ENCODE assay signal across 18 cellular contexts in genomic region chr2:182447843-182448242, GRCh38. TPM values are rescaled to one million over a fixed set of nuclear protein-coding genes. Genes with fewer than 3 reads are reported as not detected.
DNase-seq lines count a peak whose midpoint lies in the region; ATAC-seq and TF ChIP-seq lines count a peak whose summit lies in the region.
"Had no signal": no experiment of that assay in that cellular context is flagged by ENCODE, and none has a peak within 500 bp of the region (broad histone marks: within the 10 kb centered on the region; RNA-seq: fewer than 3 reads in every experiment).

No MANE protein-coding gene starts in this region.

- no peak overlapping the region for H2BK5ac ChIP-seq in trophoblast cell (ENCODE audit: low read depth, low read length, poor library complexity)

- no peak overlapping the region for H3K9ac ChIP-seq in trophoblast cell (ENCODE audit: low read length)

- H3K23ac ChIP-seq in trophoblast cell (ENCODE audit: low read length), result no peak overlapping the region

- H2BK120ac ChIP-seq in trophoblast cell (ENCODE audit: insufficient read depth, low read length, poor library complexity), result no peak overlapping the region

- H3K4me3 ChIP-seq in BJ (ENCODE audit: low read depth, low read length) (no peak overlapping the region), fibroblast of pulmonary artery (replicated peaks; ENCODE audit: low read depth, low read length) (no peak overlapping the region), trophoblast cell (ENCODE audit: low read depth, low read length) (no peak overlapping the region)
- H3K4me3 ChIP-seq: adrenal gland, esophagus muscularis mucosa had no signal

- no peaks in the 10 kb centered on the region for H3K79me1 ChIP-seq in trophoblast cell (ENCODE audit: low read length)

- POLR2A ChIA-PET in BJ (lab: Charles Lee), result no interaction called here

- H3K27me3 ChIP-seq in BJ (ENCODE audit: control insufficient read depth, insufficient read depth, low read length), result no peaks in the 10 kb centered on the region
- no peaks in the 10 kb centered on the region for H3K27me3 ChIP-seq in trophoblast cell (ENCODE audit: insufficient read depth, low read length)
- H3K27me3 ChIP-seq: adrenal gland, esophagus muscularis mucosa had no signal

- DNase-seq in BJ (ENCODE audit: low read depth) (peak; percentile 70), NCI-H460 (ENCODE audit: extremely low read depth, low read depth) (peak; percentile 28), fibroblast of pulmonary artery (ENCODE audit: low read depth) (peak; percentile 90), trophoblast cell (peak; percentile 67 to 94), substantia nigra (lab: John Stamatoyannopoulos, UW) (no peak), HPDE6-E6E7 (ENCODE audit: extremely low spot score) (no peak), NCI-H2227 (lab: John Stamatoyannopoulos, UW; ENCODE audit: unreplicated experiment) (no peak)
- DNase-seq: activated CD4-positive, alpha-beta memory T cell treated with anti-CD3 and anti-CD28 coated beads for 36 hours; dermis blood vessel endothelial cell; KG1; NCI-H1417; NCI-H510A had no signal

- TF ChIP-seq CTCF in BJ (IDR thresholded peaks at IDR 0.05; ENCODE audit: insufficient read depth, low read depth, low read length) (no peak), fibroblast of pulmonary artery (IDR thresholded peaks at IDR 0.05; ENCODE audit: low read length, missing control alignments) (no peak)

- H3K79me2 ChIP-seq in trophoblast cell (ENCODE audit: control insufficient read depth, insufficient read depth, low read length, poor library complexity), result no peaks in the 10 kb centered on the region

- H3K4me2 ChIP-seq in trophoblast cell (ENCODE audit: low read length), result no peak overlapping the region

- H3K4ac ChIP-seq in trophoblast cell (ENCODE audit: low read depth, low read length), result no peak overlapping the region

- no peak overlapping the region for H3K14ac ChIP-seq in trophoblast cell (ENCODE audit: low read length)

- no peaks in the 10 kb centered on the region for H3K36me3 ChIP-seq in BJ (ENCODE audit: control insufficient read depth, insufficient read depth, low read length)
- H3K36me3 ChIP-seq in trophoblast cell (ENCODE audit: control insufficient read depth in 1 of 2, insufficient read depth in 2 of 2, low read length in 2 of 2), result no peaks in the 10 kb centered on the region
- H3K36me3 ChIP-seq: adrenal gland, esophagus muscularis mucosa had no signal

- no peak overlapping the region for H2BK12ac ChIP-seq in trophoblast cell (ENCODE audit: low read length)

- CTCF ChIA-PET in BJ (lab: Yijun Ruan, JAX), result interaction anchor here (1.1 kb wide), 1 partner anchor 202 kb away, joined by 4 read pairs; no protein-coding TSS in a partner anchor

- H4K8ac ChIP-seq in trophoblast cell (ENCODE audit: low read depth, low read length), result no peak overlapping the region

- no peaks in the 10 kb centered on the region for H3K9me3 ChIP-seq in trophoblast cell (ENCODE audit: insufficient read depth, low read depth, low read length)
- H3K9me3 ChIP-seq: adrenal gland, esophagus muscularis mucosa had no signal

- H3K4me1 ChIP-seq in trophoblast cell (ENCODE audit: control insufficient read depth in 1 of 2, insufficient read depth in 2 of 2, low read length in 2 of 2), result peaks cover 0 to 7% of the 10 kb centered on the region in 2 experiments
- H3K4me1 ChIP-seq: adrenal gland had no signal

- no peak overlapping the region for H3K18ac ChIP-seq in trophoblast cell (ENCODE audit: low read length)

- H2AFZ ChIP-seq in trophoblast cell (ENCODE audit: insufficient read depth, low read length, poor library complexity), result no peak overlapping the region

- WGBS in trophoblast cell (ENCODE audit: extremely low coverage, insufficient coverage, insufficient read length), result no CpG with 5 or more reads among the region's 2 CpGs

- no peak for ATAC-seq in GM19035 (IDR thresholded peaks at IDR 0.05; ENCODE audit: unreplicated experiment)
- ATAC-seq: natural killer cell treated with Interleukin-12 subunit alpha and Interleukin-12 subunit beta and Interleukin-15 and Interleukin-18, amount 100 ng/mL, for 72 hours; stimulated activated memory B cell treated with anti-CD40 and anti-IgM and Interleukin-4, amounts not matched to agents 10 μg/mL and 1 μg/mL and 100 μg/mL, for 72 hours had no signal

- no peak overlapping the region for H4K12ac ChIP-seq in trophoblast cell (ENCODE audit: low read depth, low read length)

- H4K91ac ChIP-seq in trophoblast cell (ENCODE audit: low read depth, low read length), result no peak overlapping the region

- H3K27ac ChIP-seq in trophoblast cell (ENCODE audit: low read depth, low read length) (no peak overlapping the region), substantia nigra (ENCODE audit: low read depth, low read length, poor library complexity, severe bottlenecking) (no peak overlapping the region)
- H3K27ac ChIP-seq: C4-2B, esophagus muscularis mucosa had no signal

- H2AK5ac ChIP-seq in trophoblast cell (ENCODE audit: low read length), result no peak overlapping the region

RNA-seq across cellular contexts. Expression of gene PDE1A, which starts 21.0 kb away (rescaled TPM):
- 1.0 and 1.8 TPM in 2 replicates for polyA plus RNA-seq in BJ (2011; rRNA removed)
- polyA minus RNA-seq in BJ (2011; rRNA and poly(A)+ RNA removed), result 0.41 and 0.76 TPM in 2 replicates
- 41.1 and 42.5 TPM in 2 replicates for total RNA-seq in NCI-H460 (2014; rRNA removed; shearing (Covaris generic))
- polyA plus RNA-seq in NCI-H460 (2014; cell fraction: nucleus; rRNA removed), result 10.2 and 17.8 TPM in 2 replicates
- polyA plus RNA-seq in trophoblast cell (2013), result 0.21 and 0.25 TPM in 2 replicates
- total RNA-seq: activated CD4-positive, alpha-beta memory T cell treated with anti-CD3 and anti-CD28 coated beads for 36 hours; natural killer cell treated with Interleukin-12 subunit alpha and Interleukin-12 subunit beta and Interleukin-15 and Interleukin-18, amount 100 ng/mL, for 72 hours had no signal

Comparison
In these comparisons a context has a peak if more than half of its experiments do, and no peak if none do; other contexts are left out.
1. DNase-seq: peak in BJ (single experiment), NCI-H460 (single experiment), fibroblast of pulmonary artery (single experiment) and trophoblast cell (2 of 2); none in substantia nigra (0 of 49), HPDE6-E6E7 (single experiment) and NCI-H2227 (single experiment).